Comparison of ENCODE assay signal across 21 cellular contexts in the genomic region with DNA sequence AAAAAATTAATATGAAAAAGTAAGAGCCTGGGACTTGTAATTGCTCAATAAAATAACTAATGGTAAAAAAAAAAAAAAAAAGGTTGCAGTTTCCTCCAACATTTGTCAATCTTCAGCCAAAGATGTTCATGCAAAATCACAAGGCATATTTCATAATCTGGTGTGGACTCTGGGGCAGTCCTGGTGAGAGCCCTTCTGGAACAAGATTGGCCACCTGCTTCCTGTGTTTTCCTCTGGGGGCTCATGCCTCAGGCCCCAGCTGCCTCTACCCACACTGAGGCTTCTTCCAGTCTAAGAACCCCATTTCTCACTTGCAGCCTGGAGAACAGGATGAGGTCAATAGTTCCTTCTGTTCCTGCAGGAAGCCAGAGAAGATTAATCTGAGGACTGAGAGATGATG.
"Had no signal": no experiment of that assay in that cellular context is flagged by ENCODE, and none has a peak within 500 bp of the region (broad histone marks: within the 10 kb centered on the region; RNA-seq: fewer than 3 reads in every experiment).

No MANE protein-coding gene starts in this region.

- H3K4me1 ChIP-seq: breast epithelium, colonic mucosa, transverse colon, vagina had no signal

- H3K36me3 ChIP-seq: breast epithelium, colonic mucosa, esophagus squamous epithelium, transverse colon, vagina had no signal

- H3K4me3 Mint-ChIP-seq: activated naive CD8-positive, alpha-beta T cell treated with anti-CD3 and anti-CD28 coated beads for 36 hours; immature natural killer cell; naive thymus-derived CD4-positive, alpha-beta T cell; neural crest cell; stimulated activated naive CD8-positive, alpha-beta T cell treated with anti-CD3 and anti-CD28 coated beads, Interleukin-15, amount 100 ng/mL, for 72 hours had no signal

- H3K27ac ChIP-seq: breast epithelium, colonic mucosa, esophagus squamous epithelium, hepatocyte, transverse colon, vagina had no signal

- H3K27ac Mint-ChIP-seq: activated naive CD8-positive, alpha-beta T cell treated with anti-CD3 and anti-CD28 coated beads for 36 hours; immature natural killer cell; naive thymus-derived CD4-positive, alpha-beta T cell; stimulated activated naive CD8-positive, alpha-beta T cell treated with anti-CD3 and anti-CD28 coated beads, Interleukin-15, amount 100 ng/mL, for 72 hours had no signal

- H3K4me1 Mint-ChIP-seq: activated naive CD8-positive, alpha-beta T cell treated with anti-CD3 and anti-CD28 coated beads for 36 hours; immature natural killer cell; naive thymus-derived CD4-positive, alpha-beta T cell; neural crest cell; stimulated activated naive CD8-positive, alpha-beta T cell treated with anti-CD3 and anti-CD28 coated beads, Interleukin-15, amount 100 ng/mL, for 72 hours had no signal

- ATAC-seq: left lobe of liver; naive thymus-derived CD4-positive, alpha-beta T cell; stimulated activated naive CD8-positive, alpha-beta T cell treated with anti-CD3 and anti-CD28 coated beads, Interleukin-15, amount 100 ng/mL, for 72 hours had no signal

- H3K4me3 ChIP-seq: breast epithelium, colonic mucosa, esophagus squamous epithelium, hepatocyte, transverse colon, vagina had no signal

- DNase-seq: activated CD4-positive, alpha-beta T cell treated with anti-CD3 and anti-CD28 coated beads, Interleukin-2, amount 50 U/mL, for 4 hours; activated CD8-positive, alpha-beta memory T cell treated with anti-CD3 and anti-CD28 coated beads for 24 hours; activated CD8-positive, alpha-beta memory T cell treated with anti-CD3 and anti-CD28 coated beads, Interleukin-2, amount 50 U/mL, for 48 hours; activated naive CD4-positive, alpha-beta T cell treated with Interleukin-2 at 50 U/mL for 16 hours; activated naive CD8-positive, alpha-beta T cell treated with anti-CD3 and anti-CD28 coated beads for 36 hours; activated T-cell treated with anti-CD3 and anti-CD28 coated beads, Interleukin-2, amount 50 U/mL, for 48 hours; colonic mucosa; esophagus squamous epithelium; immature natural killer cell; naive thymus-derived CD4-positive, alpha-beta T cell; occipital lobe; stimulated activated CD4-positive, alpha-beta T cell treated with anti-CD3 and anti-CD28 coated beads, Interleukin-12 subunit alpha, Interleukin-12 subunit beta, amount 100 ng/mL, for 4 hours; stimulated activated naive CD8-positive, alpha-beta T cell treated with anti-CD3 and anti-CD28 coated beads, Interleukin-15, amount 100 ng/mL, for 72 hours; T-helper 1 cell; transverse colon had no signal

- H3K9me3 Mint-ChIP-seq: activated naive CD8-positive, alpha-beta T cell treated with anti-CD3 and anti-CD28 coated beads for 36 hours; neural crest cell had no signal

- FAIRE-seq: TTC549 had no signal

- H3K79me2 ChIP-seq: hepatocyte had no signal

- H3K36me3 Mint-ChIP-seq: activated naive CD8-positive, alpha-beta T cell treated with anti-CD3 and anti-CD28 coated beads for 36 hours; immature natural killer cell; naive thymus-derived CD4-positive, alpha-beta T cell had no signal

- H3K27me3 ChIP-seq: colonic mucosa, esophagus squamous epithelium, hepatocyte, transverse colon, vagina had no signal

- H2AFZ ChIP-seq: hepatocyte had no signal

- H3K9me3 ChIP-seq: breast epithelium, colonic mucosa, esophagus squamous epithelium, transverse colon, vagina had no signal

- H3K4me2 ChIP-seq: hepatocyte had no signal
